ENCODE assay signal across 8 cellular contexts in genomic region chr1:200670215-200671118, GRCh38. TPM values are rescaled to one million over a fixed set of nuclear protein-coding genes. Genes with fewer than 3 reads are reported as not detected.
DNase-seq lines count a peak whose midpoint lies in the region; ATAC-seq, FAIRE-seq and TF ChIP-seq lines count a peak whose summit lies in the region.

No MANE protein-coding gene starts in this region.

- peak overlapping the region; percentile 98 for H3K4me3 Mint-ChIP-seq in activated naive CD8-positive, alpha-beta T cell

- DNase-seq in AG09309 (ENCODE audit: low read depth): no peak
- peak; percentile 84 for DNase-seq in NCI-H460 (ENCODE audit: extremely low read depth, low read depth)
- peak in 1 of 2 donors; percentile 15 for DNase-seq in heart right ventricle
- peak in 2 of 6 donors; percentile 21 to 54 for DNase-seq in pancreas
- no peak for DNase-seq in EL

- peaks cover 34% of the 10 kb centered on the region for H3K4me1 Mint-ChIP-seq in activated naive CD8-positive, alpha-beta T cell (ENCODE audit: low read depth)

- ATAC-seq in GM18498 (IDR thresholded peaks at IDR 0.05; ENCODE audit: unreplicated experiment) (peak; percentile 30), HG02981 (IDR thresholded peaks at IDR 0.05; ENCODE audit: unreplicated experiment) (peak; percentile 5), heart right ventricle (peak in 6 of 8 donors; percentile 13 to 48 (median 28)), pancreas (peak; percentile 15 to 47 (median 32))

- TF ChIP-seq CTCF in AG09309 (IDR thresholded peaks at IDR 0.05; ENCODE audit: control insufficient read depth, insufficient read depth, low read depth, low read length, missing control alignments) (no peak), heart right ventricle (IDR thresholded peaks at IDR 0.05) (no peak), pancreas (IDR thresholded peaks at IDR 0.05) (no peak)

- WGBS in heart right ventricle, 2 donors: 13 to 15% methylated on average over 16 of the region's 16 CpGs
- WGBS in pancreas, 2 donors: 8% methylated on average over 16 of the region's 16 CpGs

- intact Hi-C loops in heart right ventricle (cut with DNase I): loop anchor here in 7 of 10 donors (2.0 to 10.0 kb wide), 4 partner anchors 64 to 132 kb away; partner anchors contain the start of gene CAMSAP2 (in 7 of the 7)
- intact Hi-C loops in pancreas (cut with DNase I): no loop called here

- no peaks in the 10 kb centered on the region for H3K9me3 Mint-ChIP-seq in activated naive CD8-positive, alpha-beta T cell (ENCODE audit: low read depth)

- H3K4me1 ChIP-seq in heart right ventricle (peaks cover 4 to 41% (median 24%) of the 10 kb centered on the region in 9 donors), pancreas (peaks cover 3 to 16% (median 11%) of the 10 kb centered on the region in 3 donors)

- FAIRE-seq in pancreas (lab: Jason Lieb, UNC): no peak

- H3K27me3 Mint-ChIP-seq in activated naive CD8-positive, alpha-beta T cell: no peaks in the 10 kb centered on the region

- H3K9me3 ChIP-seq in heart right ventricle: no peaks in the 10 kb centered on the region
- H3K9me3 ChIP-seq in pancreas: no peaks in the 10 kb centered on the region

- H3K36me3 ChIP-seq in heart right ventricle (peaks cover 0 to 10% (median 0%) of the 10 kb centered on the region in 9 donors), pancreas (no peaks in the 10 kb centered on the region)

- H3K4me3 ChIP-seq in AG09309 (ENCODE audit: control insufficient read depth, low read depth, low read length): peak overlapping the region; percentile 68
- peak overlapping the region; percentile 64 to 98 (median 88) for H3K4me3 ChIP-seq in heart right ventricle
- peak overlapping the region; percentile 26 to 95 (median 74) for H3K4me3 ChIP-seq in pancreas

- peak overlapping the region; percentile 98 to 100 (median 100) for H3K27ac ChIP-seq in heart right ventricle
- H3K27ac ChIP-seq in pancreas: peak overlapping the region; percentile 99 to 100 (median 100)

- H3K27me3 ChIP-seq in heart right ventricle: no peaks in the 10 kb centered on the region
- H3K27me3 ChIP-seq in pancreas: no peaks in the 10 kb centered on the region

- H3K36me3 Mint-ChIP-seq in activated naive CD8-positive, alpha-beta T cell: peaks cover 2% of the 10 kb centered on the region

- peak overlapping the region; percentile 94 for H3K27ac Mint-ChIP-seq in activated naive CD8-positive, alpha-beta T cell

RNA-seq across cellular contexts. Expression of gene DDX59, which starts 0.8 kb away (rescaled TPM):
- total RNA-seq in NCI-H460 (2014; rRNA removed; shearing (Covaris generic)): 46.0 and 54.2 TPM in 2 replicates
- polyA plus RNA-seq in NCI-H460 (2014; cell fraction: nucleus; rRNA removed): 38.2 and 43.4 TPM in 2 replicates
- total RNA-seq in heart right ventricle (10 to 100 TPM; 13.5 to 16.7 (median 14.5) TPM), pancreas (10 to 100 TPM in 4 of 6 donors, 1 to 10 TPM in 2; 9.0 to 12.8 (median 10.2) TPM)
- polyA plus RNA-seq in heart right ventricle (10 to 100 TPM in 1 of 2 donors, 1 to 10 TPM in 1; 8.4 to 20.5 TPM), pancreas (10 to 100 TPM; 19.9 to 24.6 TPM)

RNA-seq across cellular contexts. Expression of gene KIF14, which starts 49.9 kb away (rescaled TPM):
- 29.4 and 34.3 TPM in 2 replicates for total RNA-seq in NCI-H460 (2014; rRNA removed; shearing (Covaris generic))
- 25.5 and 36.2 TPM in 2 replicates for polyA plus RNA-seq in NCI-H460 (2014; cell fraction: nucleus; rRNA removed)
- total RNA-seq in heart right ventricle: 1 to 10 TPM in 1 of 10 donors, under 1 TPM in 7, not detected in 2; 0.02 to 1.3 (median 0.06) TPM
- under 1 TPM; under 0.01 to 0.03 TPM for polyA plus RNA-seq in heart right ventricle
- total RNA-seq in pancreas: under 1 TPM in 5 of 6 donors, not detected in 1; 0.04 to 0.22 (median 0.15) TPM
- under 1 TPM in 1 of 2 donors, not detected in 1; 0.04 TPM for polyA plus RNA-seq in pancreas

Comparison
In these comparisons a context has a peak if more than half of its experiments do, and no peak if none do; other contexts are left out.
1. RNA of gene KIF14, which starts 49.9 kb away (total RNA-seq): 29.4 to 34.3 TPM in NCI-H460; 0.04 to 0.22 TPM in pancreas and 0.02 to 1.3 TPM in heart right ventricle; every median in the first group is over 10 times any median in the second.
2. intact Hi-C loops: an anchor here in heart right ventricle (2.0 to 10.0 kb wide); none called in pancreas.
3. Peak in every context shown above with its lines, with median percentiles within 50 percentile points of each other: H3K4me3 ChIP-seq and ATAC-seq.